ENCODE assay signal across 8 cellular contexts in genomic region chr13:32587014-32587773, GRCh38. TPM values are rescaled to one million over a fixed set of nuclear protein-coding genes. Genes with fewer than 3 reads are reported as not detected.
DNase-seq lines count a peak whose midpoint lies in the region; ATAC-seq and TF ChIP-seq lines count a peak whose summit lies in the region.

No MANE protein-coding gene starts in this region.

- no peaks in the 10 kb centered on the region for H3K9me3 Mint-ChIP-seq in CD4-positive, CD25-positive, alpha-beta regulatory T cell

- peak overlapping the region; percentile 67 for H2BK12ac ChIP-seq in neuronal stem cell (ENCODE audit: low read length)

- no peak for ATAC-seq in CD4-positive, CD25-positive, alpha-beta regulatory T cell (ENCODE audit: low read depth in 2 of 2)
- ATAC-seq in GM19372 (IDR thresholded peaks at IDR 0.05; ENCODE audit: low read depth, unreplicated experiment) (peak; percentile 42), HG03521 (IDR thresholded peaks at IDR 0.05; ENCODE audit: unreplicated experiment) (peak; percentile 31), gastroesophageal sphincter (peak; percentile 66)

- no peaks in the 10 kb centered on the region for H3K36me3 ChIP-seq in CD4-positive, CD25-positive, alpha-beta regulatory T cell (ENCODE audit: control insufficient read depth, insufficient read depth, low read length)
- H3K36me3 ChIP-seq in gastroesophageal sphincter (no peaks in the 10 kb centered on the region), neuronal stem cell (replicated peaks in 1 of 2; ENCODE audit: control insufficient read depth in 2 of 2, insufficient read depth in 2 of 2, low read length in 2 of 2) (peaks cover 0 to 5% of the 10 kb centered on the region in 2 donors)

- peak in 1 of 2 donors; percentile 7 for TF ChIP-seq POLR2A in gastroesophageal sphincter (IDR thresholded peaks at IDR 0.05)

- peak overlapping the region; percentile 48 for H3K27ac ChIP-seq in CD4-positive, CD25-positive, alpha-beta regulatory T cell (ENCODE audit: insufficient read depth, low read length, poor library complexity, severe bottlenecking)
- H3K27ac ChIP-seq in gastroesophageal sphincter (peak overlapping the region; percentile 86 to 99 (median 96)), neuronal stem cell (replicated peaks; ENCODE audit: low read length) (peak overlapping the region; percentile 100)

- peak; percentile 42 to 61 (median 45) for DNase-seq in CD4-positive, CD25-positive, alpha-beta regulatory T cell
- DNase-seq in RPMI8226 (peak; percentile 63), activated gamma-delta T cell treated with Interleukin-2 at 50 U/mL for 16 hours (peak; percentile 40), neuronal stem cell (ENCODE audit: low spot score) (peak; percentile 51), superior temporal gyrus (ENCODE audit: extremely low spot score) (peak; percentile 60)

- H3K4me2 ChIP-seq in neuronal stem cell (ENCODE audit: insufficient read depth, low read length, poor library complexity, severe bottlenecking) = peak overlapping the region; percentile 75

- H3K27me3 ChIP-seq in CD4-positive, CD25-positive, alpha-beta regulatory T cell (ENCODE audit: control insufficient read depth, insufficient read depth, low read length) = no peaks in the 10 kb centered on the region
- H3K27me3 ChIP-seq in gastroesophageal sphincter = no peaks in the 10 kb centered on the region
- H3K27me3 ChIP-seq in neuronal stem cell (ENCODE audit: control insufficient read depth in 3 of 3, insufficient read depth in 3 of 3, low read depth in 1 of 3, low read length in 3 of 3) = no peaks in the 10 kb centered on the region

- peaks cover 28% of the 10 kb centered on the region for H3K27me3 Mint-ChIP-seq in CD4-positive, CD25-positive, alpha-beta regulatory T cell

- no peak overlapping the region for H2AK5ac ChIP-seq in neuronal stem cell (ENCODE audit: low read depth, low read length)

- peaks cover 20% of the 10 kb centered on the region for H3K4me1 ChIP-seq in CD4-positive, CD25-positive, alpha-beta regulatory T cell (ENCODE audit: control insufficient read depth, insufficient read depth, low read length, poor library complexity, severe bottlenecking)
- H3K4me1 ChIP-seq in gastroesophageal sphincter = peaks cover 0 to 50% (median 6%) of the 10 kb centered on the region in 3 donors
- H3K4me1 ChIP-seq in neuronal stem cell (ENCODE audit: control insufficient read depth in 2 of 2, insufficient read depth in 1 of 2, low read depth in 1 of 2, low read length in 2 of 2) = peaks cover 5 to 13% of the 10 kb centered on the region in 2 donors

- H2AFZ ChIP-seq in neuronal stem cell (ENCODE audit: low read length) = peak overlapping the region; percentile 92

- TF ChIP-seq EP300 in gastroesophageal sphincter (IDR thresholded peaks at IDR 0.05) = no peak

- 0% methylated on average over 9 to 16 of the region's 73 CpGs for WGBS in gastroesophageal sphincter (ENCODE audit: low coverage in 1 of 2), 2 donors
- WGBS in neuronal stem cell (ENCODE audit: extremely low coverage in 2 of 2, insufficient read length in 2 of 2, insufficient replicate concordance in 1 of 2), 2 donors = no CpG with 5 or more reads among the region's 73 CpGs

- H3K23ac ChIP-seq in neuronal stem cell (ENCODE audit: low read depth, low read length, poor library complexity) = no peak overlapping the region

- peak in 3 of 4 experiments; percentile 5 to 27 (median 12) for TF ChIP-seq CTCF in gastroesophageal sphincter (IDR thresholded peaks at IDR 0.05)

- peak overlapping the region; percentile 97 for H3K4me3 ChIP-seq in CD4-positive, CD25-positive, alpha-beta regulatory T cell (ENCODE audit: low read depth, low read length)
- H3K4me3 ChIP-seq in gastroesophageal sphincter = peak overlapping the region; percentile 81 to 88
- H3K4me3 ChIP-seq in neuronal stem cell (ENCODE audit: low read length in 2 of 2) = peak overlapping the region; percentile 95 to 96

- H3K4me3 Mint-ChIP-seq in CD4-positive, CD25-positive, alpha-beta regulatory T cell = peak overlapping the region; percentile 98 to 100 (median 98)

- peak overlapping the region; percentile 88 for H3K9ac ChIP-seq in neuronal stem cell (ENCODE audit: low read depth, low read length, poor library complexity)

- H4K91ac ChIP-seq in neuronal stem cell (ENCODE audit: low read depth, low read length, poor library complexity) = no peak overlapping the region

- H3K18ac ChIP-seq in neuronal stem cell (ENCODE audit: low read length) = peak overlapping the region; percentile 96

- H3K4ac ChIP-seq in neuronal stem cell (ENCODE audit: low read length) = no peak overlapping the region

- no peak overlapping the region for H4K8ac ChIP-seq in neuronal stem cell (ENCODE audit: low read depth, low read length)

- H3K36me3 Mint-ChIP-seq in CD4-positive, CD25-positive, alpha-beta regulatory T cell = no peaks in the 10 kb centered on the region

- H3K4me1 Mint-ChIP-seq in CD4-positive, CD25-positive, alpha-beta regulatory T cell = peaks cover 31 to 52% (median 39%) of the 10 kb centered on the region in 4 donors

- H3K9me3 ChIP-seq in CD4-positive, CD25-positive, alpha-beta regulatory T cell (ENCODE audit: control insufficient read depth in 2 of 2, low read length in 2 of 2) = no peaks in the 10 kb centered on the region
- H3K9me3 ChIP-seq in gastroesophageal sphincter = no peaks in the 10 kb centered on the region
- no peaks in the 10 kb centered on the region for H3K9me3 ChIP-seq in neuronal stem cell (replicated peaks in 1 of 2; ENCODE audit: control insufficient read depth in 2 of 2, insufficient read depth in 1 of 2, low read depth in 1 of 2, low read length in 2 of 2)

- no peak overlapping the region for H2BK120ac ChIP-seq in neuronal stem cell (ENCODE audit: low read depth, low read length)

- peak overlapping the region; percentile 97 for H3K27ac Mint-ChIP-seq in CD4-positive, CD25-positive, alpha-beta regulatory T cell

- H3K14ac ChIP-seq in neuronal stem cell (ENCODE audit: low read length) = peak overlapping the region; percentile 65

- H2BK15ac ChIP-seq in neuronal stem cell (ENCODE audit: low read length) = no peak overlapping the region

- peak overlapping the region; percentile 71 for H2BK5ac ChIP-seq in neuronal stem cell (ENCODE audit: low read length)

- peaks cover 3% of the 10 kb centered on the region for H3K79me1 ChIP-seq in neuronal stem cell (ENCODE audit: low read depth, low read length)

RNA-seq across cellular contexts. Expression of gene PDS5B, which starts 0.9 kb away (rescaled TPM):
- total RNA-seq in CD4-positive, CD25-positive, alpha-beta regulatory T cell = 51.4 TPM
- polyA plus RNA-seq in CD4-positive, CD25-positive, alpha-beta regulatory T cell = 10 to 100 TPM; 28.6 to 37.4 (median 32.1) TPM
- 10 to 100 TPM; 37.1 to 78.9 (median 44.9) TPM for total RNA-seq in gastroesophageal sphincter
- 56.8 TPM for polyA plus RNA-seq in neuronal stem cell (2013, experiment 1 of 2)
- 59.9 TPM for polyA plus RNA-seq in neuronal stem cell (2013, experiment 2 of 2)

RNA-seq across cellular contexts. Expression of gene N4BP2L2, which starts 48.6 kb away (rescaled TPM):
- 242 TPM for total RNA-seq in CD4-positive, CD25-positive, alpha-beta regulatory T cell
- polyA plus RNA-seq in CD4-positive, CD25-positive, alpha-beta regulatory T cell = 100 to 1,000 TPM; 161 to 214 (median 193) TPM
- total RNA-seq in gastroesophageal sphincter = 100 to 1,000 TPM in 2 of 4 donors, 10 to 100 TPM in 2; 78.7 to 287 (median 127) TPM
- polyA plus RNA-seq in neuronal stem cell (2013, experiment 1 of 2) = 65.2 TPM
- polyA plus RNA-seq in neuronal stem cell (2013, experiment 2 of 2) = 67.8 TPM

Comparison
In these comparisons a context has a peak if more than half of its experiments do, and no peak if none do; other contexts are left out.
1. ATAC-seq: peak in GM19372 (single experiment), HG03521 (single experiment) and gastroesophageal sphincter (single experiment); none in CD4-positive, CD25-positive, alpha-beta regulatory T cell (0 of 2).
2. H3K27ac ChIP-seq: peak in every context shown above with its lines; median percentile 100 in neuronal stem cell; 96 in gastroesophageal sphincter; 48 in CD4-positive, CD25-positive, alpha-beta regulatory T cell.
3. Peak in every context shown above with its lines, with median percentiles within 50 percentile points of each other: DNase-seq and H3K4me3 ChIP-seq.